In the genomic region with DNA sequence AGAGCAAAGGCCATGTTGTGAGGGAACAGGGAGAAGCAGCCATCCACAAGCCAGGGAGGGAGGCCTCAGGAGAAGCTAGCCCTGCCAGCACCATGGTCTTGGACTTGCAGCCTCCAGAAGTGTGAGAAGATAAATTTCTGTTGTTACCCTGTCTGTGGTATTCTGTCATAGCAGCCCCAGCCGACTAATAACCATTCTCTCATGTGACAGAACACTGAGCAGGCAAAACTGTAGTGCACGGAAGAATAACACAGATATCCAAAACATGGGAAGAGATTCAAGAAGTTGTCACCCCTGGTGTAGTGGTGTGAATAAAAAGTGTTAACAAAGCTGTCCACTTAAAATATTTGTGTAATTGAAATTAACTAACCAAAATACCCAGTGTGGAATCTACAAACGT, we compare ENCODE assay signal across 33 cellular contexts.
"Had no signal": no experiment of that assay in that cellular context is flagged by ENCODE, and none has a peak within 500 bp of the region (broad histone marks: within the 10 kb centered on the region; RNA-seq: fewer than 3 reads in every experiment).

No MANE protein-coding gene starts in this region.

- H3K4me3 Mint-ChIP-seq: activated CD4-positive, alpha-beta T cell treated with anti-CD3 and anti-CD28 coated beads for 36 hours; activated CD4-positive, alpha-beta T cell treated with anti-CD3 and anti-CD28 coated beads, Interleukin-2, amount 10 ng/mL, durations not matched to agents 7 days and 5 days; activated CD8-positive, alpha-beta T cell treated with anti-CD3 and anti-CD28 coated beads, Interleukin-2, amount 10 ng/mL, durations not matched to agents 7 days and 5 days; activated naive CD4-positive, alpha-beta T cell treated with anti-CD3 and anti-CD28 coated beads, Interleukin-2, amount 50 U/mL, for 24 hours; activated naive CD8-positive, alpha-beta T cell treated with anti-CD3 and anti-CD28 coated beads, Interleukin-2, amount 10 ng/mL, durations not matched to agents 7 days and 5 days; activated T-cell treated with anti-CD3 and anti-CD28 coated beads, Interleukin-2, amount 50 U/mL, for 24 hours; IgD-negative memory B cell; T-helper 1 cell treated with Interleukin-12 subunit alpha and Interleukin-12 subunit beta and Interleukin-4 antibody, amounts not matched to agents 30 μg/mL and 1 μg/mL, for 36 hours; T-helper 2 cell treated with Interferon-gamma antibody and Interleukin-4, amounts not matched to agents 5 μg/mL and 100 μg/mL, for 36 hours; WTC11 had no signal

- DNase-seq: activated CD4-positive, alpha-beta T cell treated with anti-CD3 and anti-CD28 coated beads for 36 hours; activated CD4-positive, alpha-beta T cell treated with anti-CD3 and anti-CD28 coated beads, Interleukin-2, amount 10 ng/mL, durations not matched to agents 7 days and 5 days; activated CD4-positive, alpha-beta T cell treated with anti-CD3 and anti-CD28 coated beads, Interleukin-2, amount 50 U/mL, for 48 hours; activated CD8-positive, alpha-beta T cell treated with anti-CD3 and anti-CD28 coated beads, Interleukin-2, amount 10 ng/mL, durations not matched to agents 7 days and 5 days; activated gamma-delta T cell; activated naive CD4-positive, alpha-beta T cell treated with Interleukin-2 at 50 U/mL for 16 hours; activated naive CD8-positive, alpha-beta T cell treated with anti-CD3 and anti-CD28 coated beads, Interleukin-2, amount 10 ng/mL, durations not matched to agents 7 days and 5 days; activated T-cell treated with anti-CD3 and anti-CD28 coated beads, Interleukin-2, amount 50 U/mL, for 24 hours; body of pancreas; Karpas-422; KBM-7; NCI-H1105; NCI-H1417 treated with DMSO at 0.1 percent for 48 hours; NCI-H187 treated with DMSO at 0.1 percent for 48 hours; NCI-H2081; NCI-H2171 treated with DMSO at 0.1 percent for 48 hours; NCI-H226; NCI-H446 treated with DMSO at 0.1 percent for 48 hours; NCI-H524; NCI-H69; NCI-H82; NK-92 treated with Interleukin-12 subunit alpha and Interleukin-12 subunit beta, amount 100 ng/mL, for 24 hours; SHP77 treated with DMSO at 0.1 percent for 48 hours; SK-N-SH had no signal

- H3K27me3 ChIP-seq: body of pancreas, breast epithelium, SJSA1 had no signal

- H3K36me3 Mint-ChIP-seq: activated naive CD4-positive, alpha-beta T cell treated with anti-CD3 and anti-CD28 coated beads, Interleukin-2, amount 50 U/mL, for 24 hours; activated naive CD8-positive, alpha-beta T cell treated with anti-CD3 and anti-CD28 coated beads, Interleukin-2, amount 10 ng/mL, durations not matched to agents 7 days and 5 days; IgD-negative memory B cell had no signal

- H3K27ac Mint-ChIP-seq: activated CD4-positive, alpha-beta T cell treated with anti-CD3 and anti-CD28 coated beads for 36 hours; activated CD4-positive, alpha-beta T cell treated with anti-CD3 and anti-CD28 coated beads, Interleukin-2, amount 10 ng/mL, durations not matched to agents 7 days and 5 days; activated CD8-positive, alpha-beta T cell treated with anti-CD3 and anti-CD28 coated beads, Interleukin-2, amount 10 ng/mL, durations not matched to agents 7 days and 5 days; activated naive CD4-positive, alpha-beta T cell treated with anti-CD3 and anti-CD28 coated beads, Interleukin-2, amount 50 U/mL, for 24 hours; activated naive CD8-positive, alpha-beta T cell treated with anti-CD3 and anti-CD28 coated beads, Interleukin-2, amount 10 ng/mL, durations not matched to agents 7 days and 5 days; activated T-cell treated with anti-CD3 and anti-CD28 coated beads, Interleukin-2, amount 50 U/mL, for 24 hours; activated T-helper 2 cell treated with anti-CD3 and anti-CD28 coated beads, Interferon-gamma antibody, Interleukin-2, Interleukin-4, amounts not matched to agents 10 μg/mL and 5 μg/mL and 100 μg/mL, durations not matched to agents 14 hours and 24 hours and 36 hours; IgD-negative memory B cell; T-helper 1 cell treated with Interleukin-12 subunit alpha and Interleukin-12 subunit beta and Interleukin-4 antibody, amounts not matched to agents 30 μg/mL and 1 μg/mL, for 36 hours; T-helper 2 cell treated with Interferon-gamma antibody and Interleukin-4, amounts not matched to agents 5 μg/mL and 100 μg/mL, for 36 hours; WTC11 had no signal

- ATAC-seq: activated CD4-positive, alpha-beta T cell treated with anti-CD3 and anti-CD28 coated beads for 36 hours; activated CD4-positive, CD25-positive, alpha-beta regulatory T cell treated with anti-CD3 and anti-CD28 coated beads, Interleukin-2, amount 50 U/mL, for 24 hours; activated CD8-positive, alpha-beta T cell treated with anti-CD3 and anti-CD28 coated beads, Interleukin-2, amount 10 ng/mL, durations not matched to agents 7 days and 5 days; body of pancreas; WTC11 had no signal

- H3K9me3 Mint-ChIP-seq: activated naive CD4-positive, alpha-beta T cell treated with anti-CD3 and anti-CD28 coated beads, Interleukin-2, amount 50 U/mL, for 24 hours; activated naive CD8-positive, alpha-beta T cell treated with anti-CD3 and anti-CD28 coated beads, Interleukin-2, amount 10 ng/mL, durations not matched to agents 7 days and 5 days; activated T-cell treated with anti-CD3 and anti-CD28 coated beads, Interleukin-2, amount 50 U/mL, for 24 hours; activated T-helper 2 cell treated with anti-CD3 and anti-CD28 coated beads, Interferon-gamma antibody, Interleukin-2, Interleukin-4, amounts not matched to agents 10 μg/mL and 5 μg/mL and 100 μg/mL, durations not matched to agents 14 hours and 24 hours and 36 hours; IgD-negative memory B cell; T-helper 1 cell treated with Interleukin-12 subunit alpha and Interleukin-12 subunit beta and Interleukin-4 antibody, amounts not matched to agents 30 μg/mL and 1 μg/mL, for 36 hours; T-helper 2 cell treated with Interferon-gamma antibody and Interleukin-4, amounts not matched to agents 5 μg/mL and 100 μg/mL, for 36 hours had no signal

- H3K4me1 Mint-ChIP-seq: activated CD4-positive, alpha-beta T cell treated with anti-CD3 and anti-CD28 coated beads for 36 hours; activated CD4-positive, alpha-beta T cell treated with anti-CD3 and anti-CD28 coated beads, Interleukin-2, amount 10 ng/mL, durations not matched to agents 7 days and 5 days; activated naive CD4-positive, alpha-beta T cell treated with anti-CD3 and anti-CD28 coated beads, Interleukin-2, amount 50 U/mL, for 24 hours; activated naive CD8-positive, alpha-beta T cell treated with anti-CD3 and anti-CD28 coated beads, Interleukin-2, amount 10 ng/mL, durations not matched to agents 7 days and 5 days; IgD-negative memory B cell had no signal

- H3K4me1 ChIP-seq: body of pancreas, breast epithelium, SJSA1 had no signal

- H3K36me3 ChIP-seq: breast epithelium had no signal

- H3K27ac ChIP-seq: body of pancreas, breast epithelium, SJSA1 had no signal

- H3K27me3 Mint-ChIP-seq: activated CD4-positive, alpha-beta T cell treated with anti-CD3 and anti-CD28 coated beads for 36 hours; activated CD4-positive, alpha-beta T cell treated with anti-CD3 and anti-CD28 coated beads, Interleukin-2, amount 10 ng/mL, durations not matched to agents 7 days and 5 days; activated naive CD4-positive, alpha-beta T cell treated with anti-CD3 and anti-CD28 coated beads, Interleukin-2, amount 50 U/mL, for 24 hours; activated naive CD8-positive, alpha-beta T cell treated with anti-CD3 and anti-CD28 coated beads, Interleukin-2, amount 10 ng/mL, durations not matched to agents 7 days and 5 days; activated T-cell treated with anti-CD3 and anti-CD28 coated beads, Interleukin-2, amount 50 U/mL, for 24 hours; IgD-negative memory B cell had no signal

- H3K4me3 ChIP-seq: body of pancreas, breast epithelium, SJSA1 had no signal

- H3K9me3 ChIP-seq: body of pancreas, SJSA1, SK-N-SH had no signal
